In genomic region chr11:77083553-77084245, GRCh38 we compare ENCODE assay signal across 16 cellular contexts. TPM values are rescaled to one million over a fixed set of nuclear protein-coding genes. Genes with fewer than 3 reads are reported as not detected.
A peak's percentile ranks its signal among the peaks of the same experiment; 100 is the strongest.
DNase-seq lines count a peak whose midpoint lies in the region; ATAC-seq and TF ChIP-seq lines count a peak whose summit lies in the region.
"Had no signal": no experiment of that assay in that cellular context is flagged by ENCODE, and none has a peak within 500 bp of the region (broad histone marks: within the 10 kb centered on the region; RNA-seq: fewer than 3 reads in every experiment).

No MANE protein-coding gene starts in this region.

- TF ChIP-seq CTCF in Peyer's patch (IDR thresholded peaks at IDR 0.05) (no peak), ovary (IDR thresholded peaks at IDR 0.05) (no peak)

- peak overlapping the region; percentile 41 for H3K27ac Mint-ChIP-seq in activated CD4-positive, alpha-beta T cell treated with anti-CD3 and anti-CD28 coated beads, Interleukin-2, amount 10 ng/mL, durations not matched to agents 24 days and 14 days

- H3K27me3 ChIP-seq in Peyer's patch (no peaks in the 10 kb centered on the region), ovary (no peaks in the 10 kb centered on the region)

- peaks cover 0 to 10% (median 0%) of the 10 kb centered on the region in 3 donors for H3K36me3 ChIP-seq in Peyer's patch
- no peaks in the 10 kb centered on the region for H3K36me3 ChIP-seq in ovary

- 93 to 94% (median 94%) methylated on average over 13 of the region's 13 CpGs for WGBS in ovary, 3 donors

- peaks cover 2% of the 10 kb centered on the region for H3K27me3 Mint-ChIP-seq in activated CD4-positive, alpha-beta T cell treated with anti-CD3 and anti-CD28 coated beads, Interleukin-2, amount 10 ng/mL, durations not matched to agents 24 days and 14 days

- no peaks in the 10 kb centered on the region for H3K36me3 Mint-ChIP-seq in activated CD4-positive, alpha-beta T cell treated with anti-CD3 and anti-CD28 coated beads, Interleukin-2, amount 10 ng/mL, durations not matched to agents 24 days and 14 days (ENCODE audit: low read depth)

- H3K9me3 ChIP-seq in Peyer's patch (no peaks in the 10 kb centered on the region), ovary (no peaks in the 10 kb centered on the region)

- H3K4me3 ChIP-seq in Peyer's patch (no peak overlapping the region), ovary (no peak overlapping the region)
- H3K4me3 ChIP-seq: smooth muscle cell had no signal

- H3K9me3 Mint-ChIP-seq in activated CD4-positive, alpha-beta T cell treated with anti-CD3 and anti-CD28 coated beads, Interleukin-2, amount 10 ng/mL, durations not matched to agents 24 days and 14 days: peaks cover 2% of the 10 kb centered on the region

- TF ChIP-seq POLR2A in Peyer's patch (IDR thresholded peaks at IDR 0.05) (no peak), erythroblast (IDR thresholded peaks at IDR 0.05; ENCODE audit: low read length) (peak; percentile 56), ovary (IDR thresholded peaks at IDR 0.05) (no peak)

- no peak for TF ChIP-seq EP300 in ovary (IDR thresholded peaks at IDR 0.05)

- H3K4me1 Mint-ChIP-seq in activated CD4-positive, alpha-beta T cell treated with anti-CD3 and anti-CD28 coated beads, Interleukin-2, amount 10 ng/mL, durations not matched to agents 24 days and 14 days: peaks cover 11% of the 10 kb centered on the region

- DNase-seq in activated CD4-positive, alpha-beta T cell treated with anti-CD3 and anti-CD28 coated beads, Interleukin-2, amount 10 ng/mL, durations not matched to agents 24 days and 14 days: no peak
- no peak for DNase-seq in activated CD4-positive, alpha-beta T cell treated with anti-CD3 and anti-CD28 coated beads for 48 hours
- peak in 2 of 3 donors; percentile 38 to 41 for DNase-seq in Peyer's patch
- DNase-seq in erythroblast (lab: John Stamatoyannopoulos, UW): no peak
- peak in 4 of 5 donors; percentile 9 to 27 (median 18) for DNase-seq in ovary
- no peak for DNase-seq in cortex of kidney (lab: John Stamatoyannopoulos, UW)
- DNase-seq in NCI-H510A (lab: John Stamatoyannopoulos, UW): no peak
- DNase-seq: COR-L47, NCI-H1048, NCI-H446 treated with DMSO at 0.1 percent for 48 hours, OCI-M1 had no signal

- no peak overlapping the region for H3K4me3 Mint-ChIP-seq in activated CD4-positive, alpha-beta T cell treated with anti-CD3 and anti-CD28 coated beads, Interleukin-2, amount 10 ng/mL, durations not matched to agents 24 days and 14 days

- intact Hi-C loops in activated CD4-positive, alpha-beta T cell treated with anti-CD3 and anti-CD28 coated beads, Interleukin-2, amount 10 ng/mL, durations not matched to agents 24 days and 14 days (cut with micrococcal nuclease): no loop called here
- intact Hi-C loops in ovary (cut with DNase I): no loop called here

- H3K27ac ChIP-seq in Peyer's patch (peak overlapping the region in 1 of 4 donors; percentile 99), ovary (no peak overlapping the region)

- no peak for ATAC-seq in GM18520 (IDR thresholded peaks at IDR 0.05; ENCODE audit: unreplicated experiment)

- peaks cover 0 to 75% (median 19%) of the 10 kb centered on the region in 4 donors for H3K4me1 ChIP-seq in Peyer's patch
- peaks cover 23% of the 10 kb centered on the region for H3K4me1 ChIP-seq in ovary (ENCODE audit: insufficient read depth)

RNA-seq across cellular contexts. Expression of gene CAPN5, which starts 16.9 kb away (rescaled TPM):
- 0.30 TPM in 1 of 2 replicates, not detected in the other for total RNA-seq in activated CD4-positive, alpha-beta T cell treated with anti-CD3 and anti-CD28 coated beads, Interleukin-2, amount 10 ng/mL, durations not matched to agents 24 days and 14 days
- total RNA-seq in Peyer's patch (100 to 1,000 TPM in 3 of 4 donors, 10 to 100 TPM in 1; 75.9 to 203 (median 162) TPM), ovary (10 to 100 TPM in 5 of 7 donors, 1 to 10 TPM in 2; 3.0 to 82.2 (median 23.7) TPM)
- 10 to 100 TPM in 1 of 2 donors, 1 to 10 TPM in 1; 7.0 to 13.2 TPM for polyA plus RNA-seq in ovary

RNA-seq across cellular contexts. Expression of gene OMP, which starts 18.9 kb away (rescaled TPM):
- not detected in 2 replicates for total RNA-seq in activated CD4-positive, alpha-beta T cell treated with anti-CD3 and anti-CD28 coated beads, Interleukin-2, amount 10 ng/mL, durations not matched to agents 24 days and 14 days
- total RNA-seq in Peyer's patch (10 to 100 TPM; 11.2 to 44.3 (median 21.3) TPM), ovary (1 to 10 TPM in 4 of 7 donors, under 1 TPM in 1, not detected in 2; 0.55 to 1.8 (median 1.6) TPM)
- not detected for polyA plus RNA-seq in ovary
- total RNA-seq: chondrocyte, IMR-90, lower leg skin, smooth muscle cell had no signal
- polyA plus RNA-seq: smooth muscle cell had no signal

RNA-seq across cellular contexts. Expression of gene MYO7A, which starts 44.3 kb away (rescaled TPM):
- total RNA-seq in activated CD4-positive, alpha-beta T cell treated with anti-CD3 and anti-CD28 coated beads, Interleukin-2, amount 10 ng/mL, durations not matched to agents 24 days and 14 days: 0.07 TPM in 1 of 2 replicates, not detected in the other
- 10 to 100 TPM in 1 of 4 donors, 1 to 10 TPM in 3; 6.1 to 15.7 (median 7.1) TPM for total RNA-seq in Peyer's patch
- total RNA-seq in ovary: 10 to 100 TPM in 4 of 7 donors, 1 to 10 TPM in 3; 4.3 to 18.7 (median 10.6) TPM
- polyA plus RNA-seq in ovary: 1 to 10 TPM; 3.1 to 4.8 TPM
- total RNA-seq: chondrocyte, IMR-90 had no signal

RNA-seq across cellular contexts. Expression of gene B3GNT6, which starts 49.5 kb away (rescaled TPM):
- not detected in 2 replicates for total RNA-seq in activated CD4-positive, alpha-beta T cell treated with anti-CD3 and anti-CD28 coated beads, Interleukin-2, amount 10 ng/mL, durations not matched to agents 24 days and 14 days
- total RNA-seq in Peyer's patch (10 to 100 TPM in 3 of 4 donors, 1 to 10 TPM in 1; 5.0 to 76.4 (median 26.2) TPM), ovary (under 1 TPM in 1 of 7 donors, not detected in 6; 0.83 TPM)
- polyA plus RNA-seq in ovary: not detected
- total RNA-seq: chondrocyte, IMR-90 had no signal

Comparison
In these comparisons a context has a peak if more than half of its experiments do, and no peak if none do; other contexts are left out.
1. DNase-seq: peak in Peyer's patch (2 of 3) and ovary (4 of 5); none in activated CD4-positive, alpha-beta T cell treated with anti-CD3 and anti-CD28 coated beads, Interleukin-2, amount 10 ng/mL, durations not matched to agents 24 days and 14 days (single experiment), activated CD4-positive, alpha-beta T cell treated with anti-CD3 and anti-CD28 coated beads for 48 hours (single experiment), erythroblast (0 of 2), cortex of kidney (single experiment) and NCI-H510A (single experiment).
2. RNA of gene OMP, which starts 18.9 kb away (total RNA-seq): 11.2 to 44.3 TPM in Peyer's patch; 0.55 to 1.8 TPM in ovary and not detected in activated CD4-positive, alpha-beta T cell treated with anti-CD3 and anti-CD28 coated beads, Interleukin-2, amount 10 ng/mL, durations not matched to agents 24 days and 14 days; every median in the first group is over 4 times any median in the second.